Comparison of ENCODE assay signal across 1 cellular context in the genomic region with DNA sequence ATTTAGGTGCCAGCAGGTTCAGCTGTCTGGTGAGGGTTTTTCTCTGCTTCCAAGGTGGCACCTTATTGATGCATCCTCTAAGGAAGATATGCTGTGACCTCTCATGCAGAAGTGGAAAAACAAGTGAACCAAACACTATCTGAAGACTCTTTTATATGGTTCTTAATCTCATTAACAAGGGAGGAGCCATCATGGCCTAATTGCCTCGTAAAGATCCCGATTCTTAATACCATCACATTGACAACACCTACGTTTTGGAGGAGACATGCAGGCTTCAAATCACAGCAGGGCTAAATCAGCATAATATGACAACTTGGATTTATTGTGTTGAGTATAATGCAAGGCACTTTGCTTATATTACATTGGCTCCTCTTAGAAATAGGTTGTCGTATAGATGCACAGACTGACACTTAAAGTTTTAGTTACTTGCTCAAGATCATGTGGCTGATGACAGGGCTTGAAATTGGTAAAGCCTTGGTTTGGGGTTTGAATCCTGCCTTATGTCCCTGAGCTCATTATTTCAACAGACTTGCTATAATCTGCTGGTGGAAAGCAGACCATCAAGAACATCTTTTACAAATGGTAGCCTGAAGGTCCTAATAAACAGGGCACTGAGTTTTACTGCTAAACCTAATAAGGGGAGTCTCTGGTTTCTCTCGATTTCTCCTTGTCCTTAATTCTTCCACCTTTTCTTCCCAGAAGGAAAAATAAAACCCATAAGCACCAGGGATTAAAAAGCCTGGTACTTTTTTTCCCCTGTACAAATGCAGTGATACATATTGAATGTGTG.
A peak's percentile ranks its signal among the peaks of the same experiment; 100 is the strongest.
TF ChIP-seq lines count a peak whose summit lies in the region.

No MANE protein-coding gene starts in this region.

TF ChIP-seq in HEK293, 187 proteins besides CTCF, POLR2A, EP300 and RAD21 (continued from another document):
- TF ChIP-seq HIC1 (tag by site-specific recombination; IDR thresholded peaks at IDR 0.05), result peak; percentile 38; the same call in 1 of the 2 replicates
- TF ChIP-seq, protein P1, sequence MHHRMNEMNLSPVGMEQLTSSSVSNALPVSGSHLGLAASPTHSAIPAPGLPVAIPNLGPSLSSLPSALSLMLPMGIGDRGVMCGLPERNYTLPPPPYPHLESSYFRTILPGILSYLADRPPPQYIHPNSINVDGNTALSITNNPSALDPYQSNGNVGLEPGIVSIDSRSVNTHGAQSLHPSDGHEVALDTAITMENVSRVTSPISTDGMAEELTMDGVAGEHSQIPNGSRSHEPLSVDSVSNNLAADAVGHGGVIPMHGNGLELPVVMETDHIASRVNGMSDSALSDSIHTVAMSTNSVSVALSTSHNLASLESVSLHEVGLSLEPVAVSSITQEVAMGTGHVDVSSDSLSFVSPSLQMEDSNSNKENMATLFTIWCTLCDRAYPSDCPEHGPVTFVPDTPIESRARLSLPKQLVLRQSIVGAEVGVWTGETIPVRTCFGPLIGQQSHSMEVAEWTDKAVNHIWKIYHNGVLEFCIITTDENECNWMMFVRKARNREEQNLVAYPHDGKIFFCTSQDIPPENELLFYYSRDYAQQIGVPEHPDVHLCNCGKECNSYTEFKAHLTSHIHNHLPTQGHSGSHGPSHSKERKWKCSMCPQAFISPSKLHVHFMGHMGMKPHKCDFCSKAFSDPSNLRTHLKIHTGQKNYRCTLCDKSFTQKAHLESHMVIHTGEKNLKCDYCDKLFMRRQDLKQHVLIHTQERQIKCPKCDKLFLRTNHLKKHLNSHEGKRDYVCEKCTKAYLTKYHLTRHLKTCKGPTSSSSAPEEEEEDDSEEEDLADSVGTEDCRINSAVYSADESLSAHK (tag by site-specific recombination; IDR thresholded peaks at IDR 0.05), result peak; percentile 74
- peak; percentile 66; the same call in 1 of the 2 replicates for TF ChIP-seq ZBTB44 (tag by site-specific recombination; IDR thresholded peaks at IDR 0.05)
- TF ChIP-seq KLF10 (tag by site-specific recombination; IDR thresholded peaks at IDR 0.05), result no peak
- 0 out of 2 replicates have a peak, but pooled peaks have one; percentile 26 for TF ChIP-seq ZEB2 (tag by site-specific recombination; IDR thresholded peaks at IDR 0.05)
- TF ChIP-seq IKZF3 (tag by site-specific recombination; IDR thresholded peaks at IDR 0.05), result peak; percentile 36; the same call in 1 of the 2 replicates
- 0 out of 2 replicates have a peak, but pooled peaks have one; percentile 20 for TF ChIP-seq ZNF843 (tag by site-specific recombination; IDR thresholded peaks at IDR 0.05)
- peak; percentile 4; the same call in 1 of the 2 replicates for TF ChIP-seq ZBTB8A (tag by site-specific recombination; IDR thresholded peaks at IDR 0.05)
